Comparison of ENCODE assay signal across 8 cellular contexts in the genomic region with DNA sequence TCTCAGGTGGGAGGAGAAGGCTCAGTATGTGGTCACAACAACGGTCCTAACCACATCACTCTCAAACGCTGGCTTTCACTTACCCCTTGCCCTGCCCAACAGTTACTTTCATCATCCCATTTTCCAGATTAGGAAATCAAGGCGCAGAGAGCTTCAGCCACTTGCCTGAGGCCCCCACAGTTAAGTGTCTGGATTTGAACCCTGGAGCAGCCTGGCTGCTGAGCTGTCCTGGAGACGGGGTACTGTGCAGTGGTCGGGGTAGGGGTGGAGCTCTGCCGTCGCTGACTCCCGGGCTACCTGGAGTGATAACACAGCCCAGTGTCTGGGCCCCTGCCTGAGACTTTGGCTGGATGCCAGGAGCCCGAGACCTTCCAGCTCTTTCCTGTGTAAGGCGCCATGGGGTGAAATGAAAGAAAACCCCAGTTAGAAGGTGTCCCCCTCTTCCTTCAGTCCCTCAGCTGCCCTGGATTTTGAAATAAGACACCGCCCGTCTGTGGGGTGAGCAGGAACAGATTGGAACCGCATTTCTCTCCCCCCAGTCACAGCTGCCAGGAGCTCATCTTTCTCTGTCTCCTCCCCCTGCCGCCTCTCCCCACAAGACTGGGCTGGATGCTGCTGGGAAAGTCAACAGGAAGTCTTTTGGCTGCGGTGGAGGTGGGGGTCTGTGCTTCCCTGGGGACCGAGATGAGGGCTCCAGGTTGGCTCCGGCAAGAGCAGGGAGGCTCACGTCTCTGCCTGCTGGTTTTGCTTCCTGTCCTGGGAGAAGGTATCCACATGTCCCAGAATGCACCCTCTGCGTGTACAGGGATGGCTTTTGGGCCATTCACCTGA.
DNase-seq lines count a peak whose midpoint lies in the region; ATAC-seq and TF ChIP-seq lines count a peak whose summit lies in the region.

No MANE protein-coding gene starts in this region.

- H3K4me3 Mint-ChIP-seq in CD4-positive, CD25-positive, alpha-beta regulatory T cell = peak overlapping the region; percentile 60 to 81 (median 72)
- H3K4me3 Mint-ChIP-seq in activated naive CD8-positive, alpha-beta T cell treated with anti-CD3 and anti-CD28 coated beads for 36 hours = peak overlapping the region; percentile 74
- H3K4me3 Mint-ChIP-seq in immature natural killer cell = peak overlapping the region; percentile 65 to 79 (median 72)
- H3K4me3 Mint-ChIP-seq in stimulated activated naive CD8-positive, alpha-beta T cell treated with anti-CD3 and anti-CD28 coated beads, Interleukin-15, amount 100 ng/mL, for 72 hours = peak overlapping the region; percentile 70 to 73

- H3K36me3 Mint-ChIP-seq in CD4-positive, CD25-positive, alpha-beta regulatory T cell = no peaks in the 10 kb centered on the region
- H3K36me3 Mint-ChIP-seq in activated naive CD8-positive, alpha-beta T cell treated with anti-CD3 and anti-CD28 coated beads for 36 hours = no peaks in the 10 kb centered on the region
- no peaks in the 10 kb centered on the region for H3K36me3 Mint-ChIP-seq in immature natural killer cell

- H3K4me3 ChIP-seq in CD4-positive, CD25-positive, alpha-beta regulatory T cell (ENCODE audit: low read depth, low read length) = peak overlapping the region; percentile 15
- H3K4me3 ChIP-seq in HUES64 (ENCODE audit: low read length) (no peak overlapping the region; the same call in 1 of the 2 replicates), OCI-LY3 (ENCODE audit: low read length) (peak overlapping the region; percentile 42)

- peak; percentile 19 to 41 for ATAC-seq in CD4-positive, CD25-positive, alpha-beta regulatory T cell (ENCODE audit: low read depth in 2 of 2)
- peak; percentile 76 for ATAC-seq in stimulated activated naive CD8-positive, alpha-beta T cell treated with anti-CD3 and anti-CD28 coated beads, Interleukin-15, amount 100 ng/mL, for 72 hours
- ATAC-seq in HG02840 (IDR thresholded peaks at IDR 0.05; ENCODE audit: low FRiP score, unreplicated experiment) = no peak
- ATAC-seq in esophagus mucosa = no peak

- no peaks in the 10 kb centered on the region for H3K9me3 ChIP-seq in CD4-positive, CD25-positive, alpha-beta regulatory T cell (ENCODE audit: control insufficient read depth in 2 of 2, low read length in 2 of 2)
- H3K9me3 ChIP-seq in HUES64 (ENCODE audit: insufficient read depth, low read depth, low read length) (no peaks in the 10 kb centered on the region), OCI-LY3 (ENCODE audit: insufficient read depth, low read length) (no peaks in the 10 kb centered on the region)

- peak overlapping the region; percentile 52 for H2AFZ ChIP-seq in OCI-LY3 (ENCODE audit: low read depth, low read length)

- no peaks in the 10 kb centered on the region for H3K27me3 Mint-ChIP-seq in CD4-positive, CD25-positive, alpha-beta regulatory T cell
- H3K27me3 Mint-ChIP-seq in activated naive CD8-positive, alpha-beta T cell treated with anti-CD3 and anti-CD28 coated beads for 36 hours = no peaks in the 10 kb centered on the region
- H3K27me3 Mint-ChIP-seq in immature natural killer cell (ENCODE audit: low read depth in 3 of 3) = peaks cover 0 to 6% (median 0%) of the 10 kb centered on the region in 3 donors
- H3K27me3 Mint-ChIP-seq in stimulated activated naive CD8-positive, alpha-beta T cell treated with anti-CD3 and anti-CD28 coated beads, Interleukin-15, amount 100 ng/mL, for 72 hours = no peaks in the 10 kb centered on the region

- H3K4me2 ChIP-seq in OCI-LY3 (ENCODE audit: low read length) = peak overlapping the region; percentile 45

- peaks cover 13% of the 10 kb centered on the region for H3K36me3 ChIP-seq in CD4-positive, CD25-positive, alpha-beta regulatory T cell (ENCODE audit: control insufficient read depth, insufficient read depth, low read length)
- H3K36me3 ChIP-seq in HUES64 (ENCODE audit: insufficient read depth, low read length) (no peaks in the 10 kb centered on the region), OCI-LY3 (replicated peaks; ENCODE audit: low read depth, low read length) (no peaks in the 10 kb centered on the region)

- no peaks in the 10 kb centered on the region for H3K27me3 ChIP-seq in CD4-positive, CD25-positive, alpha-beta regulatory T cell (ENCODE audit: control insufficient read depth, insufficient read depth, low read length)
- H3K27me3 ChIP-seq in HUES64 (ENCODE audit: insufficient read depth, low read length) (no peaks in the 10 kb centered on the region), OCI-LY3 (ENCODE audit: low read depth, low read length) (peaks cover 15% of the 10 kb centered on the region)

- no peaks in the 10 kb centered on the region for H4K20me1 ChIP-seq in OCI-LY3 (ENCODE audit: insufficient read depth, low read length)

- H3K79me2 ChIP-seq in OCI-LY3 (ENCODE audit: low read length) = no peaks in the 10 kb centered on the region

- H3K4me1 ChIP-seq in CD4-positive, CD25-positive, alpha-beta regulatory T cell (ENCODE audit: control insufficient read depth, insufficient read depth, low read length, poor library complexity, severe bottlenecking) = peaks cover 69% of the 10 kb centered on the region
- peaks cover 49% of the 10 kb centered on the region for H3K4me1 ChIP-seq in HUES64 (ENCODE audit: insufficient read depth, low read length)
- peaks cover 7% of the 10 kb centered on the region; the same call in 1 of the 2 replicates for H3K4me1 ChIP-seq in OCI-LY3 (ENCODE audit: low read length)

- peaks cover 0 to 74% (median 25%) of the 10 kb centered on the region in 4 donors for H3K4me1 Mint-ChIP-seq in CD4-positive, CD25-positive, alpha-beta regulatory T cell
- H3K4me1 Mint-ChIP-seq in activated naive CD8-positive, alpha-beta T cell treated with anti-CD3 and anti-CD28 coated beads for 36 hours = peaks cover 41% of the 10 kb centered on the region
- H3K4me1 Mint-ChIP-seq in immature natural killer cell = peaks cover 52 to 62% of the 10 kb centered on the region in 2 donors
- peaks cover 90% of the 10 kb centered on the region for H3K4me1 Mint-ChIP-seq in stimulated activated naive CD8-positive, alpha-beta T cell treated with anti-CD3 and anti-CD28 coated beads, Interleukin-15, amount 100 ng/mL, for 72 hours

- H3K9ac ChIP-seq in HUES64 (ENCODE audit: low read depth, low read length) (peak overlapping the region; percentile 34; the same call in 1 of the 2 replicates), OCI-LY3 (ENCODE audit: low read length) (no peak overlapping the region)

- DNase-seq in CD4-positive, CD25-positive, alpha-beta regulatory T cell = peak in 1 of 3 donors; percentile 39
- no peak for DNase-seq in activated naive CD8-positive, alpha-beta T cell treated with anti-CD3 and anti-CD28 coated beads for 36 hours
- peak in 2 of 3 donors; percentile 46 to 51 for DNase-seq in immature natural killer cell
- peak; percentile 44 to 56 for DNase-seq in stimulated activated naive CD8-positive, alpha-beta T cell treated with anti-CD3 and anti-CD28 coated beads, Interleukin-15, amount 100 ng/mL, for 72 hours

- TF ChIP-seq CTCF in OCI-LY3 (IDR thresholded peaks at IDR 0.05; ENCODE audit: low read depth, low read length) = no peak

- 29% methylated on average over 17 of the region's 19 CpGs for WGBS in HUES64

- peak overlapping the region; percentile 57 for H3K27ac ChIP-seq in CD4-positive, CD25-positive, alpha-beta regulatory T cell (ENCODE audit: insufficient read depth, low read length, poor library complexity, severe bottlenecking)
- H3K27ac ChIP-seq in HUES64 (ENCODE audit: low read depth, low read length) (peak overlapping the region; percentile 76), OCI-LY3 (ENCODE audit: low read length) (no peak overlapping the region)

- peak overlapping the region; percentile 66 to 96 (median 90) for H3K27ac Mint-ChIP-seq in CD4-positive, CD25-positive, alpha-beta regulatory T cell
- H3K27ac Mint-ChIP-seq in activated naive CD8-positive, alpha-beta T cell treated with anti-CD3 and anti-CD28 coated beads for 36 hours = peak overlapping the region; percentile 88
- H3K27ac Mint-ChIP-seq in immature natural killer cell = peak overlapping the region; percentile 65 to 89 (median 80)
- peak overlapping the region; percentile 82 for H3K27ac Mint-ChIP-seq in stimulated activated naive CD8-positive, alpha-beta T cell treated with anti-CD3 and anti-CD28 coated beads, Interleukin-15, amount 100 ng/mL, for 72 hours

- no peaks in the 10 kb centered on the region for H3K9me3 Mint-ChIP-seq in CD4-positive, CD25-positive, alpha-beta regulatory T cell
- no peaks in the 10 kb centered on the region for H3K9me3 Mint-ChIP-seq in activated naive CD8-positive, alpha-beta T cell treated with anti-CD3 and anti-CD28 coated beads for 36 hours
- H3K9me3 Mint-ChIP-seq in immature natural killer cell = no peaks in the 10 kb centered on the region
- H3K9me3 Mint-ChIP-seq in stimulated activated naive CD8-positive, alpha-beta T cell treated with anti-CD3 and anti-CD28 coated beads, Interleukin-15, amount 100 ng/mL, for 72 hours = no peaks in the 10 kb centered on the region

Comparison
In these comparisons a context has a peak if more than half of its experiments do, and no peak if none do; other contexts are left out.
1. ATAC-seq: peak in CD4-positive, CD25-positive, alpha-beta regulatory T cell (2 of 2) and stimulated activated naive CD8-positive, alpha-beta T cell treated with anti-CD3 and anti-CD28 coated beads, Interleukin-15, amount 100 ng/mL, for 72 hours (single experiment); none in HG02840 (single experiment) and esophagus mucosa (single experiment).
2. Peak in every context shown above with its lines, with median percentiles within 50 percentile points of each other: H3K27ac Mint-ChIP-seq and H3K4me3 Mint-ChIP-seq.